In genomic region chr3:149605902-149606301, GRCh38 we compare ENCODE assay signal across 18 cellular contexts. TPM values are rescaled to one million over a fixed set of nuclear protein-coding genes. Genes with fewer than 3 reads are reported as not detected.
DNase-seq lines count a peak whose midpoint lies in the region; ATAC-seq and TF ChIP-seq lines count a peak whose summit lies in the region.
"Had no signal": no experiment of that assay in that cellular context is flagged by ENCODE, and none has a peak within 500 bp of the region (broad histone marks: within the 10 kb centered on the region; RNA-seq: fewer than 3 reads in every experiment).

No MANE protein-coding gene starts in this region.

- H3K4me1 ChIP-seq in cardiac muscle cell (ENCODE audit: low read depth) (peaks cover 49% of the 10 kb centered on the region), foreskin keratinocyte (peaks cover 24% of the 10 kb centered on the region)
- H3K4me1 ChIP-seq: testis had no signal

- in situ Hi-C loops in brain microvascular endothelial cell (cut with HindIII; ENCODE audit: low pct_ligation_motif_present, low sequenced_read_pairs) = no loop called here

- no peak for ATAC-seq in Right ventricle myocardium inferior
- peak; percentile 88 for ATAC-seq in foreskin keratinocyte
- no peak for ATAC-seq in HG03571 (IDR thresholded peaks at IDR 0.05; ENCODE audit: unreplicated experiment)
- no peak for ATAC-seq in HG03139 (IDR thresholded peaks at IDR 0.05; ENCODE audit: unreplicated experiment)
- ATAC-seq: activated CD4-positive, alpha-beta T cell treated with anti-CD3 and anti-CD28 coated beads for 36 hours; CD8-positive, alpha-beta T cell; left lobe of liver; natural killer cell had no signal

- peak overlapping the region; percentile 65 for H3K27ac ChIP-seq in cardiac muscle cell
- peak overlapping the region; percentile 75 for H3K27ac ChIP-seq in brain microvascular endothelial cell
- H3K27ac ChIP-seq in foreskin keratinocyte = no peak overlapping the region
- H3K27ac ChIP-seq: testis had no signal

- H3K27me3 ChIP-seq in cardiac muscle cell (no peaks in the 10 kb centered on the region), brain microvascular endothelial cell (replicated peaks) (no peaks in the 10 kb centered on the region), foreskin keratinocyte (no peaks in the 10 kb centered on the region)
- H3K27me3 ChIP-seq: testis had no signal

- intact Hi-C loops in Right ventricle myocardium inferior (cut with DNase I) = no loop called here

- TF ChIP-seq CTCF in cardiac muscle cell (IDR thresholded peaks at IDR 0.05; ENCODE audit: low read depth, low read length) (no peak), brain microvascular endothelial cell (IDR thresholded peaks at IDR 0.05; ENCODE audit: low read depth, low read length, missing control alignments) (no peak), foreskin keratinocyte (conservative IDR thresholded peaks at IDR 0.05) (no peak)

- H3K9me3 ChIP-seq in cardiac muscle cell (ENCODE audit: low read depth) = no peaks in the 10 kb centered on the region
- H3K9me3 ChIP-seq: testis had no signal

- no peaks in the 10 kb centered on the region for H3K36me3 ChIP-seq in cardiac muscle cell
- peaks cover 3% of the 10 kb centered on the region for H3K36me3 ChIP-seq in brain microvascular endothelial cell (replicated peaks)

- DNase-seq in cardiac muscle cell (ENCODE audit: low read depth in 1 of 2, low spot score in 1 of 2) (no peak), Right ventricle myocardium inferior (ENCODE audit: missing footprints) (no peak), brain microvascular endothelial cell (peak; percentile 63), foreskin keratinocyte (peak in 1 of 2 donors; percentile 86), stromal cell of bone marrow (ENCODE audit: low read depth) (peak; percentile 53), NCI-H2171 (lab: John Stamatoyannopoulos, UW) (no peak)
- DNase-seq: activated CD4-positive, alpha-beta T cell treated with anti-CD3 and anti-CD28 coated beads for 36 hours; activated naive CD4-positive, alpha-beta T cell treated with anti-CD3 and anti-CD28 coated beads, Interleukin-2, amount 10 ng/mL, durations not matched to agents 7 days and 5 days; CD8-positive, alpha-beta T cell; natural killer cell; NCI-H774; SHP77; stimulated activated CD4-positive, alpha-beta T cell treated with anti-CD3 and anti-CD28 coated beads, Interleukin-1b, Interleukin-23, amount 100 ng/mL, for 48 hours; T1000; testis had no signal

- no peak overlapping the region for H3K4me3 ChIP-seq in cardiac muscle cell
- no peak overlapping the region for H3K4me3 ChIP-seq in brain microvascular endothelial cell (ENCODE audit: low read depth, low read length)
- H3K4me3 ChIP-seq: testis had no signal

RNA-seq across cellular contexts. Expression of gene WWTR1, which starts 51.9 kb away (rescaled TPM):
- 55.0 and 69.1 TPM in 2 replicates for total RNA-seq in cardiac muscle cell
- 54.8 and 80.6 TPM in 2 replicates for polyA plus RNA-seq in cardiac muscle cell
- 42.6 TPM for total RNA-seq in Right ventricle myocardium inferior
- total RNA-seq in foreskin keratinocyte = 14.8 and 23.6 TPM in 2 replicates
- 7.2 and 12.6 TPM in 2 replicates for polyA plus RNA-seq in foreskin keratinocyte

Comparison
In these comparisons a context has a peak if more than half of its experiments do, and no peak if none do; other contexts are left out.
1. DNase-seq: peak in brain microvascular endothelial cell (single experiment) and stromal cell of bone marrow (single experiment); none in cardiac muscle cell (0 of 2), Right ventricle myocardium inferior (single experiment) and NCI-H2171 (single experiment).